Comparison of ENCODE assay signal across 8 cellular contexts in genomic region chr16:50368410-50369132, GRCh38. TPM values are rescaled to one million over a fixed set of nuclear protein-coding genes. Genes with fewer than 3 reads are reported as not detected.
A peak's percentile ranks its signal among the peaks of the same experiment; 100 is the strongest.
DNase-seq lines count a peak whose midpoint lies in the region; FAIRE-seq and TF ChIP-seq lines count a peak whose summit lies in the region.

TSS of gene BRD7 (minus strand) at chr16:50368988. CDS start at chr16:50368774, 214 bp downstream.

- H3K9me3 ChIP-seq in kidney (ENCODE audit: control insufficient read depth in 1 of 2, low read length in 2 of 2) = no peaks in the 10 kb centered on the region

- no peak within 1 kb of the TSS for H3K27ac ChIP-seq in caudate nucleus (ENCODE audit: low read depth, low read length)
- no peak within 1 kb of the TSS for H3K27ac ChIP-seq in kidney (ENCODE audit: low read depth in 2 of 2, low read length in 2 of 2)

- intact Hi-C loops in kidney (cut with DNase I) = no loop called here

- FAIRE-seq in kidney (lab: Jason Lieb, UNC) = no peak

- TF ChIP-seq CTCF in GM12864 (IDR thresholded peaks at IDR 0.05; ENCODE audit: low read depth, low read length, missing control alignments) = peak; percentile 45
- no peak for TF ChIP-seq CTCF in WI38 (IDR thresholded peaks at IDR 0.05; ENCODE audit: low read depth, low read length)
- peak; percentile 65 for TF ChIP-seq CTCF in kidney (IDR thresholded peaks at IDR 0.05; ENCODE audit: borderline replicate concordance, extremely low read depth, insufficient read depth)

- peak within 1 kb of the TSS; percentile 65 to 66 for H3K9ac ChIP-seq in kidney (ENCODE audit: low read length in 2 of 2)

- H3K36me3 ChIP-seq in H7 (replicated peaks; ENCODE audit: control insufficient read depth, insufficient read depth, low read length) (peaks cover 11% of the 10 kb centered on the region), kidney (ENCODE audit: control insufficient read depth in 1 of 2, insufficient read depth in 2 of 2, low read length in 2 of 2) (peaks cover 7 to 12% of the 10 kb centered on the region in 2 donors)

- peaks cover 0 to 7% of the 10 kb centered on the region in 2 donors for H3K4me1 ChIP-seq in kidney (ENCODE audit: control insufficient read depth in 1 of 2, insufficient read depth in 1 of 2, low read depth in 1 of 2, low read length in 2 of 2)

- H3K4me3 ChIP-seq in GM12864 (ENCODE audit: low read depth, low read length) = peak within 1 kb of the TSS; percentile 94
- H3K4me3 ChIP-seq in H7 (ENCODE audit: insufficient read depth, low read depth, low read length) = peak within 1 kb of the TSS; percentile 73
- H3K4me3 ChIP-seq in WI38 (ENCODE audit: low read depth, low read length) = peak within 1 kb of the TSS; percentile 84
- peak within 1 kb of the TSS; percentile 70 to 85 for H3K4me3 ChIP-seq in kidney (ENCODE audit: low read length in 2 of 2)

- no peaks in the 10 kb centered on the region for H3K27me3 ChIP-seq in H7 (ENCODE audit: control insufficient read depth, insufficient read depth, low read length)

- DNase-seq in GM12864 (ENCODE audit: low read depth) = no peak
- DNase-seq in H7 = peak; percentile 96
- DNase-seq in M059J (ENCODE audit: low read depth) = peak; percentile 56
- peak in 47 of 61 donors; percentile 13 to 80 (median 51) for DNase-seq in caudate nucleus (lab: John Stamatoyannopoulos, UW)
- DNase-seq in kidney = peak; percentile 83
- peak; percentile 69 for DNase-seq in stimulated activated CD4-positive, alpha-beta T cell treated with anti-CD3 and anti-CD28 coated beads, Interleukin-15, amount 100 ng/mL, for 24 hours
- no peak for DNase-seq in NCI-H526 treated with DMSO at 0.1 percent for 48 hours (lab: John Stamatoyannopoulos, UW)

RNA-seq across cellular contexts. Expression of gene BRD7, which starts in this region (rescaled TPM):
- total RNA-seq in H7 (2014; rRNA removed; shearing (Covaris generic)) = 86.5 and 121 TPM in 2 replicates
- total RNA-seq in M059J (2014; rRNA removed; shearing (Covaris generic)) = 38.7 and 56.3 TPM in 2 replicates
- total RNA-seq in kidney = 68.0 TPM
- 44.1 TPM for polyA plus RNA-seq in kidney (ENCODE audit: insufficient read depth, low read depth, low replicate concordance)

Comparison
In these comparisons a context has a peak if more than half of its experiments do, and no peak if none do; other contexts are left out.
1. DNase-seq: peak in H7 (single experiment), M059J (single experiment), caudate nucleus (47 of 61), kidney (single experiment) and stimulated activated CD4-positive, alpha-beta T cell treated with anti-CD3 and anti-CD28 coated beads, Interleukin-15, amount 100 ng/mL, for 24 hours (single experiment); none in GM12864 (single experiment) and NCI-H526 treated with DMSO at 0.1 percent for 48 hours (single experiment).
2. Peak in every context shown above with its lines, with median percentiles within 50 percentile points of each other: H3K4me3 ChIP-seq.